In the genomic region with DNA sequence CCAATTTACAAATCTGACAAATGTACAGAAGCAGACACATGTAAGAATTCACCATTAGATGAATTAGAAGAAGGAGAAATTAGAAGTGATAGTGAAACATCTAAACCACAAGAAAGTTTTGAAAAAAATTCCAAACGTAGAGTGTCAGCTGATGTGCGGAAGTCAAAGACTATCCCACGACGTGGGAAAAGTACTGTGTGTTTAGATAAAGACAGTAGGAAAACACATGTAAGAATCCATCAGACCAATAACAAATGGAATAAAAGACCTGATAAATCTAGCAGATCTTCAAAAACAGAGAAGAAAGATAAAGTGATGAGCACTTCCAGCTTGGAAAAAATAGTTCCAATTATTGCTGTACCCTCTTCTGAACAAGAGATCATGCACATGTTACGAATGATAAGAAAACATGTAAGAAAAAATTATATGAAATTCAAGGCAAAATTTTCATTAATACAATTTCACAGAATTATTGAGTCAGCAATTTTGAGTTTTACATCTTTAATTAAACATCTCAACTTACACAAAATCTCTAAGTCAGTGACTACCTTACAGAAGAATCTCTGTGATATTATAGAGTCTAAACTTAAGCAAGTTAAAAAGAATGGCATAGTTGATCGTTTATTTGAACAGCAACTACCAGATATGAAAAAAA, we compare ENCODE assay signal across 3 cellular contexts.
TF ChIP-seq lines count a peak whose summit lies in the region.

No MANE protein-coding gene starts in this region.

TF ChIP-seq in A549, 52 proteins besides CTCF, POLR2A, EP300 and RAD21:
- TF ChIP-seq MAFK (IDR thresholded peaks at IDR 0.05; ENCODE audit: partially characterized antibody): peak; percentile 87
- no peak for TF ChIP-seq FOSB (CRISPR knock-in tag; IDR thresholded peaks at IDR 0.05)

TF ChIP-seq in IMR-90, 13 proteins besides CTCF, POLR2A, EP300 and RAD21:
- TF ChIP-seq MAFK (IDR thresholded peaks at IDR 0.05; ENCODE audit: low read depth, low read length) (peak; percentile 95), SMC3 (IDR thresholded peaks at IDR 0.05; ENCODE audit: low read depth, low read length) (no peak), BHLHE40 (IDR thresholded peaks at IDR 0.05; ENCODE audit: low read depth, low read length) (no peak), NFE2L2 (IDR thresholded peaks at IDR 0.05; ENCODE audit: low read depth, low read length) (no peak), RFX5 (IDR thresholded peaks at IDR 0.05; ENCODE audit: low read depth, low read length) (no peak), MXI1 (IDR thresholded peaks at IDR 0.05; ENCODE audit: borderline replicate concordance, low read depth, low read length) (no peak), RCOR1 (IDR thresholded peaks at IDR 0.05; ENCODE audit: insufficient replicate concordance, low read length) (no peak)
- TF ChIP-seq, protein P1, sequence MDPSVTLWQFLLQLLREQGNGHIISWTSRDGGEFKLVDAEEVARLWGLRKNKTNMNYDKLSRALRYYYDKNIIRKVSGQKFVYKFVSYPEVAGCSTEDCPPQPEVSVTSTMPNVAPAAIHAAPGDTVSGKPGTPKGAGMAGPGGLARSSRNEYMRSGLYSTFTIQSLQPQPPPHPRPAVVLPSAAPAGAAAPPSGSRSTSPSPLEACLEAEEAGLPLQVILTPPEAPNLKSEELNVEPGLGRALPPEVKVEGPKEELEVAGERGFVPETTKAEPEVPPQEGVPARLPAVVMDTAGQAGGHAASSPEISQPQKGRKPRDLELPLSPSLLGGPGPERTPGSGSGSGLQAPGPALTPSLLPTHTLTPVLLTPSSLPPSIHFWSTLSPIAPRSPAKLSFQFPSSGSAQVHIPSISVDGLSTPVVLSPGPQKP (IDR thresholded peaks at IDR 0.05; ENCODE audit: borderline replicate concordance, low read depth, low read length): no peak
- TF ChIP-seq, protein P2, sequence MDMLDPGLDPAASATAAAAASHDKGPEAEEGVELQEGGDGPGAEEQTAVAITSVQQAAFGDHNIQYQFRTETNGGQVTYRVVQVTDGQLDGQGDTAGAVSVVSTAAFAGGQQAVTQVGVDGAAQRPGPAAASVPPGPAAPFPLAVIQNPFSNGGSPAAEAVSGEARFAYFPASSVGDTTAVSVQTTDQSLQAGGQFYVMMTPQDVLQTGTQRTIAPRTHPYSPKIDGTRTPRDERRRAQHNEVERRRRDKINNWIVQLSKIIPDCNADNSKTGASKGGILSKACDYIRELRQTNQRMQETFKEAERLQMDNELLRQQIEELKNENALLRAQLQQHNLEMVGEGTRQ (IDR thresholded peaks at IDR 0.05; ENCODE audit: low read depth, low read length): no peak

TF ChIP-seq in H1, 55 proteins besides CTCF, POLR2A, EP300 and RAD21:
- TF ChIP-seq RNF2 (IDR thresholded peaks at IDR 0.05; ENCODE audit: borderline replicate concordance, low read depth, low read length, missing control alignments, poor library complexity, severe bottlenecking) (no peak), MAFK (IDR thresholded peaks at IDR 0.05; ENCODE audit: low read depth, low read length) (peak; percentile 56; the same call in 1 of the 2 replicates), NANOG (IDR thresholded peaks at IDR 0.05; ENCODE audit: insufficient read depth, low read depth, low read length, poor library complexity, severe bottlenecking) (no peak)
